ENCODE assay signal across 3 cellular contexts in genomic region chr1:36187800-36188593, GRCh38.
TF ChIP-seq lines count a peak whose summit lies in the region.

No MANE protein-coding gene starts in this region.

TF ChIP-seq in A549, 52 proteins besides CTCF, POLR2A, EP300 and RAD21:
- TF ChIP-seq KDM5A (IDR thresholded peaks at IDR 0.05): no peak
- TF ChIP-seq HES2 (IDR thresholded peaks at IDR 0.05): no peak
- no peak for TF ChIP-seq MYC (IDR thresholded peaks at IDR 0.05; ENCODE audit: borderline replicate concordance, low read length)
- TF ChIP-seq RCOR1 (IDR thresholded peaks at IDR 0.05; ENCODE audit: low read depth, low read length): no peak
- TF ChIP-seq TFCP2L1 (CRISPR knock-in tag; IDR thresholded peaks at IDR 0.05): no peak
- TF ChIP-seq SMC3 (IDR thresholded peaks at IDR 0.05): peak; percentile 93
- no peak for TF ChIP-seq CEBPB (IDR thresholded peaks at IDR 0.05)
- TF ChIP-seq MAX (IDR thresholded peaks at IDR 0.05): 0 out of 2 replicates have a peak, but pooled peaks have one; percentile 18
- no peak for TF ChIP-seq HOXA7 (CRISPR knock-in tag; IDR thresholded peaks at IDR 0.05)
- no peak for TF ChIP-seq FOSL2 (IDR thresholded peaks at IDR 0.05)
- TF ChIP-seq FOSL2 (CRISPR knock-in tag; IDR thresholded peaks at IDR 0.05): 0 out of 2 replicates have a peak, but pooled peaks have one; percentile 25

TF ChIP-seq in IMR-90, 13 proteins besides CTCF, POLR2A, EP300 and RAD21:
- 0 out of 2 replicates have a peak, but pooled peaks have one; percentile 57 for TF ChIP-seq CHD1 (IDR thresholded peaks at IDR 0.05; ENCODE audit: low read depth, low read length)
- TF ChIP-seq SMC3 (IDR thresholded peaks at IDR 0.05; ENCODE audit: low read depth, low read length): peak; percentile 97
- peak; percentile 39; the same call in 1 of the 2 replicates for TF ChIP-seq MAZ (IDR thresholded peaks at IDR 0.05; ENCODE audit: borderline replicate concordance, low read depth, low read length)
- no peak for TF ChIP-seq USF2 (IDR thresholded peaks at IDR 0.05; ENCODE audit: low read depth, low read length)
- no peak for TF ChIP-seq BHLHE40 (IDR thresholded peaks at IDR 0.05; ENCODE audit: low read depth, low read length)

TF ChIP-seq in PFSK-1, 5 proteins besides CTCF, POLR2A, EP300 and RAD21:
- TF ChIP-seq TAF1 (IDR thresholded peaks at IDR 0.05; ENCODE audit: borderline replicate concordance, insufficient read depth, low read length): no peak
- no peak for TF ChIP-seq FOXP2 (optimal IDR thresholded peaks at IDR 0.05; ENCODE audit: borderline replicate concordance, extremely low read depth, extremely low read length, insufficient read depth)
- 0 out of 2 replicates have a peak, but pooled peaks have one; percentile 31 for TF ChIP-seq POLR2AphosphoS5 (IDR thresholded peaks at IDR 0.05; ENCODE audit: low read depth, low read length)
- TF ChIP-seq REST (IDR thresholded peaks at IDR 0.05; ENCODE audit: insufficient read depth in 1 of 2, low read depth in 2 of 2, low read length in 2 of 2): no peak
- TF ChIP-seq SIN3A (IDR thresholded peaks at IDR 0.05; ENCODE audit: borderline replicate concordance, insufficient read depth, low read length): no peak
